ENCODE assay signal across 9 cellular contexts in genomic region chr13:99354371-99354951, GRCh38.
DNase-seq lines count a peak whose midpoint lies in the region; ATAC-seq and TF ChIP-seq lines count a peak whose summit lies in the region.
"Had no signal": no experiment of that assay in that cellular context is flagged by ENCODE, and none has a peak within 500 bp of the region (broad histone marks: within the 10 kb centered on the region; RNA-seq: fewer than 3 reads in every experiment).

No MANE protein-coding gene starts in this region.

- CTCF ChIA-PET in HEK293T (lab: Yijun Ruan, JAX) = no interaction called here

- no peak overlapping the region for H3K4me3 ChIP-seq in AG10803 (ENCODE audit: low read length)

- H3K4me1 Mint-ChIP-seq in T-helper 2 cell treated with Interferon-gamma antibody and Interleukin-4, amounts not matched to agents 5 μg/mL and 100 μg/mL, for 36 hours (ENCODE audit: low read depth) = peaks cover 83% of the 10 kb centered on the region

- POLR2A ChIA-PET in HEK293T (lab: Yijun Ruan, JAX) = no interaction called here

- no peaks in the 10 kb centered on the region for H3K27me3 Mint-ChIP-seq in T-helper 2 cell treated with Interferon-gamma antibody and Interleukin-4, amounts not matched to agents 5 μg/mL and 100 μg/mL, for 36 hours (ENCODE audit: low read depth)

- ATAC-seq in GM19023 (IDR thresholded peaks at IDR 0.05; ENCODE audit: unreplicated experiment) = peak; percentile 24
- ATAC-seq: left colon had no signal

- DNase-seq in AG10803 (ENCODE audit: low read depth) (peak; percentile 21), foreskin melanocyte (peak; percentile 29), DMS53 treated with DMSO at 0.1 percent for 48 hours (lab: John Stamatoyannopoulos, UW; ENCODE audit: unreplicated experiment) (no peak), HEK293T (ENCODE audit: extremely low spot score) (no peak), hepatic stellate cell (ENCODE audit: low spot score) (no peak), ACHN (no peak)
- peak; percentile 52 for DNase-seq in T-helper 2 cell treated with Interferon-gamma antibody and Interleukin-4, amounts not matched to agents 5 μg/mL and 100 μg/mL, for 36 hours (ENCODE audit: low spot score)
- DNase-seq: left colon had no signal

- peaks cover 48% of the 10 kb centered on the region for H3K36me3 Mint-ChIP-seq in T-helper 2 cell treated with Interferon-gamma antibody and Interleukin-4, amounts not matched to agents 5 μg/mL and 100 μg/mL, for 36 hours (ENCODE audit: low read depth)

- H3K27ac Mint-ChIP-seq in T-helper 2 cell treated with Interferon-gamma antibody and Interleukin-4, amounts not matched to agents 5 μg/mL and 100 μg/mL, for 36 hours = peak overlapping the region; percentile 97

- no peak for TF ChIP-seq CTCF in AG10803 (conservative IDR thresholded peaks at IDR 0.05; ENCODE audit: low read length)

- H3K9me3 Mint-ChIP-seq in T-helper 2 cell treated with Interferon-gamma antibody and Interleukin-4, amounts not matched to agents 5 μg/mL and 100 μg/mL, for 36 hours = no peaks in the 10 kb centered on the region

- in situ Hi-C loops in ACHN (cut with HindIII; ENCODE audit: low pct_ligation_motif_present, low pct_unique_long_range_greater_than_20kb, low sequenced_read_pairs) = no loop called here

- peak overlapping the region; percentile 70 for H3K4me3 Mint-ChIP-seq in T-helper 2 cell treated with Interferon-gamma antibody and Interleukin-4, amounts not matched to agents 5 μg/mL and 100 μg/mL, for 36 hours

TF ChIP-seq in HEK293T, 16 proteins besides CTCF, POLR2A, EP300 and RAD21:
- TF ChIP-seq HDGF (IDR thresholded peaks at IDR 0.05; ENCODE audit: borderline replicate concordance) (no peak), L3MBTL2 (conservative IDR thresholded peaks at IDR 0.05) (no peak), BHLHE40 (IDR thresholded peaks at IDR 0.05; ENCODE audit: borderline replicate concordance) (no peak), FOXK2 (IDR thresholded peaks at IDR 0.05) (no peak), PKNOX1 (IDR thresholded peaks at IDR 0.05) (no peak), SP1 (IDR thresholded peaks at IDR 0.05) (no peak), ZNF384 (IDR thresholded peaks at IDR 0.05) (no peak), LEF1 (IDR thresholded peaks at IDR 0.05; ENCODE audit: borderline replicate concordance) (no peak), CTBP1 (IDR thresholded peaks at IDR 0.05; ENCODE audit: borderline replicate concordance) (no peak), FOXA1 (IDR thresholded peaks at IDR 0.05) (no peak), ELF4 (IDR thresholded peaks at IDR 0.05) (no peak), TARDBP (IDR thresholded peaks at IDR 0.05) (no peak), SUZ12 (IDR thresholded peaks at IDR 0.05) (no peak), NFRKB (IDR thresholded peaks at IDR 0.05) (no peak), FOXM1 (IDR thresholded peaks at IDR 0.05; ENCODE audit: borderline replicate concordance) (no peak), ARNT (IDR thresholded peaks at IDR 0.05) (no peak)

Comparison
In these comparisons a context has a peak if more than half of its experiments do, and no peak if none do; other contexts are left out.
1. DNase-seq: peak in AG10803 (single experiment), T-helper 2 cell treated with Interferon-gamma antibody and Interleukin-4, amounts not matched to agents 5 μg/mL and 100 μg/mL, for 36 hours (single experiment) and foreskin melanocyte (single experiment); none in DMS53 treated with DMSO at 0.1 percent for 48 hours (single experiment), HEK293T (single experiment), hepatic stellate cell (single experiment) and ACHN (single experiment).